In the genomic region with DNA sequence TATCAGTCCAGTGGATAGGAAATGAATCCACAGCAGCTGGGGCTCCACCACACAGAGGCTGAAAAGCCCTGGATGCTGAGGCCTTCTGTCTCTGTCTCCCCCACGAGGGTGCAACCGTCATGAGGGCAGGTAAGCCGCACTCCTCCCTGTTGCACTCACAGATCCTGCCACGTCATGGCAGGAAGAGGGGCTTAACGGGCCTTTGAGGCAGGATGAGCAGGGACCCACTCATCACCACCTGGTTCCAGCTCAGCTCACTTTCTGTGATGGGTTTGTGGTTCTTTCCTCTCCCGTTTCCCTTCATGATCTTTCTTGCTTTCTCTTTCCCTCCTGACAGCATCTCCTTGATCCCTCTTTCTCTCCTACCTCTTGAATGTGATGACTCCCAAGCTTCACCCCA, we compare ENCODE assay signal across 16 cellular contexts.
"Had no signal": no experiment of that assay in that cellular context is flagged by ENCODE, and none has a peak within 500 bp of the region (broad histone marks: within the 10 kb centered on the region; RNA-seq: fewer than 3 reads in every experiment).

No MANE protein-coding gene starts in this region.

- H3K27me3 Mint-ChIP-seq: effector memory CD8-positive, alpha-beta T cell; type B pancreatic cell had no signal

- ATAC-seq: effector memory CD8-positive, alpha-beta T cell; gastroesophageal sphincter; left lobe of liver; mucosa of descending colon; naive thymus-derived CD8-positive, alpha-beta T cell; stimulated activated naive B cell treated with anti-CD40 and anti-IgM and Interleukin-4, amounts not matched to agents 10 μg/mL and 1 μg/mL and 100 μg/mL, for 72 hours had no signal

- H3K27ac Mint-ChIP-seq: effector memory CD8-positive, alpha-beta T cell; stimulated activated naive B cell treated with anti-CD40 and anti-IgM and Interleukin-4, amounts not matched to agents 10 μg/mL and 1 μg/mL and 100 μg/mL, for 72 hours; type B pancreatic cell had no signal

- DNase-seq: effector memory CD8-positive, alpha-beta T cell; glutamatergic neuron; islet precursor cell; mammary epithelial cell; mucosa of descending colon; naive thymus-derived CD8-positive, alpha-beta T cell; nucleus accumbens; ovary; sigmoid colon; stimulated activated CD4-positive, alpha-beta T cell treated with anti-CD3 and anti-CD28 coated beads, Interleukin-2, amount 100 ng/mL, for 24 hours; stimulated activated CD4-positive, alpha-beta T cell treated with anti-CD3 and anti-CD28 coated beads, Interleukin-4, amount 100 ng/mL, for 4 hours; stimulated activated naive B cell treated with anti-CD40 and anti-IgM and Interleukin-4, amounts not matched to agents 10 μg/mL and 1 μg/mL and 100 μg/mL, for 72 hours; thyroid gland had no signal

- H3K4me1 Mint-ChIP-seq: stimulated activated naive B cell treated with anti-CD40 and anti-IgM and Interleukin-4, amounts not matched to agents 10 μg/mL and 1 μg/mL and 100 μg/mL, for 72 hours had no signal

- H3K36me3 Mint-ChIP-seq: naive thymus-derived CD8-positive, alpha-beta T cell; stimulated activated naive B cell treated with anti-CD40 and anti-IgM and Interleukin-4, amounts not matched to agents 10 μg/mL and 1 μg/mL and 100 μg/mL, for 72 hours had no signal

- H3K4me3 Mint-ChIP-seq: effector memory CD8-positive, alpha-beta T cell; naive thymus-derived CD8-positive, alpha-beta T cell; stimulated activated naive B cell treated with anti-CD40 and anti-IgM and Interleukin-4, amounts not matched to agents 10 μg/mL and 1 μg/mL and 100 μg/mL, for 72 hours; type B pancreatic cell had no signal
